8 cellular contexts compared by ENCODE assay signal in genomic region chr13:91133941-91134772, GRCh38.
A peak's percentile ranks its signal among the peaks of the same experiment; 100 is the strongest.
DNase-seq lines count a peak whose midpoint lies in the region; ATAC-seq, FAIRE-seq and TF ChIP-seq lines count a peak whose summit lies in the region.

No MANE protein-coding gene starts in this region.

- FAIRE-seq in A549 (lab: Jason Lieb, UNC), result no peak

- no peak overlapping the region for H2AFZ ChIP-seq in HCT116 (ENCODE audit: low read depth, low read length, poor library complexity, severe bottlenecking)

- POLR2A ChIA-PET in A549 (lab: Yijun Ruan, JAX) (no interaction called here), HCT116 (lab: Charles Lee) (no interaction called here)

- TF ChIP-seq CTCF in A549 (IDR thresholded peaks at IDR 0.05), result peak; percentile 58
- peak; percentile 83 for TF ChIP-seq CTCF in GM10266 (IDR thresholded peaks at IDR 0.05; ENCODE audit: control insufficient read depth, insufficient read depth, low read depth, missing control alignments)
- peak; percentile 17 to 74 (median 67); a peak in 4 of 6 replicates for TF ChIP-seq CTCF in HCT116 (IDR thresholded peaks at IDR 0.05 in 2 of 3, conservative IDR thresholded peaks at IDR 0.05 in 1 of 3; ENCODE audit: borderline replicate concordance in 1 of 3, insufficient read depth in 1 of 3, low read depth in 2 of 3, low read length in 2 of 3)
- TF ChIP-seq CTCF in right lobe of liver (IDR thresholded peaks at IDR 0.05), result peak; percentile 69 to 79 (median 76)

- TF ChIP-seq RAD21 in A549 (conservative IDR thresholded peaks at IDR 0.05 in 1 of 2, IDR thresholded peaks at IDR 0.05 in 1 of 2) (peak; percentile 53 to 58), HCT116 (IDR thresholded peaks at IDR 0.05; ENCODE audit: low read depth) (peak; percentile 49)

- intact Hi-C loops in HCT116 (cut with micrococcal nuclease) (loop anchor here (2.0 to 5.0 kb wide), 3 partner anchors 53 to 273 kb away; no protein-coding TSS in a partner anchor), right lobe of liver (cut with DNase I) (no loop called here)

- no peaks in the 10 kb centered on the region for H4K20me1 ChIP-seq in HCT116 (ENCODE audit: insufficient read depth)

- ATAC-seq in A549 (peak; percentile 89 to 91), HCT116 (peak; percentile 82), right lobe of liver (peak; percentile 87 to 94 (median 88))

- CTCF ChIA-PET in A549 (lab: Yijun Ruan, JAX), result interaction anchor here (0.7 to 2.1 kb wide), 7 partner anchors 9 to 138 kb away, joined by 3 to 13 read pairs (median 4); no protein-coding TSS in a partner anchor
- CTCF ChIA-PET in HCT116 (lab: Charles Lee), result no interaction called here

- H3K27me3 ChIP-seq in HCT116 (ENCODE audit: insufficient read depth, low read length) (no peaks in the 10 kb centered on the region), right lobe of liver (no peaks in the 10 kb centered on the region)

- H3K79me2 ChIP-seq in HCT116 (ENCODE audit: insufficient read depth, low read length), result no peaks in the 10 kb centered on the region

- no peak for TF ChIP-seq EP300 in A549 (IDR thresholded peaks at IDR 0.05)

- BruUV-seq in HCT116 (replicated peaks; lab: Mats Ljungman, UMichigan), result no TSS peak

- no peaks in the 10 kb centered on the region for H3K36me3 ChIP-seq in HCT116 (ENCODE audit: control insufficient read depth in 1 of 2, insufficient read depth in 2 of 2, low read length in 2 of 2)
- no peaks in the 10 kb centered on the region for H3K36me3 ChIP-seq in right lobe of liver

- 33% methylated on average over 10 of the region's 10 CpGs for WGBS in A549 (ENCODE audit: missing lambda C conversion rate)
- WGBS in right lobe of liver (ENCODE audit: insufficient coverage, low coverage, low lambda C conversion rate, missing lambda C conversion rate), result 24% methylated on average over 10 of the region's 10 CpGs

- H3K9ac ChIP-seq in HCT116 (ENCODE audit: low read length), result no peak overlapping the region

- RAD21 ChIA-PET in HCT116 (lab: Charles Lee; ENCODE audit: low non-redundant PET in 1 of 2, low total read pairs in 2 of 2, uncharacterized antibody in 2 of 2, unreplicated experiment in 2 of 2), result no interaction called here

- H3K4me1 ChIP-seq in A549 (no peaks in the 10 kb centered on the region), HCT116 (ENCODE audit: control insufficient read depth in 1 of 2, insufficient read depth in 2 of 2, low read length in 2 of 2) (no peaks in the 10 kb centered on the region), right lobe of liver (no peaks in the 10 kb centered on the region)

- H3K9me3 ChIP-seq in A549, result no peaks in the 10 kb centered on the region
- H3K9me3 ChIP-seq in HCT116 (ENCODE audit: control insufficient read depth in 1 of 2, insufficient read depth in 1 of 2, low read depth in 1 of 2, low read length in 2 of 2), result no peaks in the 10 kb centered on the region
- no peaks in the 10 kb centered on the region for H3K9me3 ChIP-seq in right lobe of liver

- H3K4me3 ChIP-seq in A549 (no peak overlapping the region), HCT116 (replicated peaks in 1 of 2; ENCODE audit: low read depth in 1 of 2, low read length in 2 of 2) (no peak overlapping the region), right lobe of liver (no peak overlapping the region)

- DNase-seq in A549 (ENCODE audit: low read depth in 1 of 2, low spot score in 1 of 2) (peak; percentile 18 to 57), GM10266 (ENCODE audit: extremely low spot score) (peak; percentile 17), HCT116 (ENCODE audit: low read depth, low spot score) (peak; percentile 45), LoVo (ENCODE audit: low spot score) (peak; percentile 68), SK-N-DZ (ENCODE audit: low spot score) (peak; percentile 81), dedifferentiated amniotic fluid mesenchymal stem cell (ENCODE audit: extremely low spot score) (peak; percentile 48), right lobe of liver (peak in 1 of 3 donors; percentile 47), stromal cell of bone marrow (ENCODE audit: low read depth) (peak; percentile 50)

- TF ChIP-seq POLR2A in A549 (IDR thresholded peaks at IDR 0.05; ENCODE audit: low read length) (no peak), HCT116 (IDR thresholded peaks at IDR 0.05; ENCODE audit: borderline replicate concordance, extremely low read depth, insufficient read depth, insufficient read length) (no peak), right lobe of liver (IDR thresholded peaks at IDR 0.05) (no peak)

- H3K27ac ChIP-seq in A549 (no peak overlapping the region), HCT116 (ENCODE audit: low read depth, low read length) (no peak overlapping the region), right lobe of liver (no peak overlapping the region)

- H3K9me2 ChIP-seq in HCT116 (ENCODE audit: insufficient read depth), result no peaks in the 10 kb centered on the region

- no peak overlapping the region for H3K4me2 ChIP-seq in A549
- H3K4me2 ChIP-seq in HCT116 (ENCODE audit: low read length), result no peak overlapping the region

TF ChIP-seq in A549, 52 proteins besides CTCF, POLR2A, EP300 and RAD21:
- TF ChIP-seq SMC3 (IDR thresholded peaks at IDR 0.05), result peak; percentile 68
- TF ChIP-seq HOXB5 (CRISPR knock-in tag; IDR thresholded peaks at IDR 0.05), result no peak
TF ChIP-seq in A549: peak in this region for 1.

TF ChIP-seq in HCT116, 20 proteins besides CTCF, POLR2A, EP300 and RAD21:
- TF ChIP-seq REST (IDR thresholded peaks at IDR 0.05; ENCODE audit: low read depth), result no peak
- TF ChIP-seq POLR2AphosphoS5 (IDR thresholded peaks at IDR 0.05; ENCODE audit: low read depth, low read length), result no peak
- no peak for TF ChIP-seq ZBTB33 (IDR thresholded peaks at IDR 0.05; ENCODE audit: extremely low read depth, insufficient replicate concordance, low read length)
- TF ChIP-seq TCF7L2 (IDR thresholded peaks at IDR 0.05; ENCODE audit: borderline replicate concordance, extremely low read depth, insufficient read depth, insufficient read length), result no peak
- no peak for TF ChIP-seq JUND (IDR thresholded peaks at IDR 0.05)
- no peak for TF ChIP-seq EZH2phosphoT487 (IDR thresholded peaks at IDR 0.05; ENCODE audit: borderline replicate concordance)
- no peak for TF ChIP-seq EZH2 (IDR thresholded peaks at IDR 0.05)
- TF ChIP-seq SP1 (IDR thresholded peaks at IDR 0.05; ENCODE audit: low read depth), result no peak
- TF ChIP-seq SIN3A (IDR thresholded peaks at IDR 0.05; ENCODE audit: low read depth), result no peak
- TF ChIP-seq ELF1 (IDR thresholded peaks at IDR 0.05; ENCODE audit: borderline replicate concordance, low read depth), result no peak

Comparison
In these comparisons a context has a peak if more than half of its experiments do, and no peak if none do; other contexts are left out.
1. Of the 6 proteins assayed by ChIP-seq in both A549 and HCT116: peak only in A549: none; only in HCT116: none; in both: CTCF and RAD21; in neither: 4.